Comparison of ENCODE assay signal across 1 cellular context in genomic region chr1:202659974-202660373, GRCh38.
TF ChIP-seq lines count a peak whose summit lies in the region.

No MANE protein-coding gene starts in this region.

TF ChIP-seq in GM23338, 12 proteins besides CTCF, POLR2A, EP300 and RAD21 (continued from another document):
- TF ChIP-seq ZNF462 (CRISPR knock-in tag; IDR thresholded peaks at IDR 0.05) (no peak), ETS1 (IDR thresholded peaks at IDR 0.05) (no peak)
